ENCODE assay signal across 1 cellular context in genomic region chr22:42443240-42444059, GRCh38.
TF ChIP-seq lines count a peak whose summit lies in the region.

No MANE protein-coding gene starts in this region.

TF ChIP-seq in H1, 55 proteins besides CTCF, POLR2A, EP300 and RAD21:
- TF ChIP-seq, protein P1, sequence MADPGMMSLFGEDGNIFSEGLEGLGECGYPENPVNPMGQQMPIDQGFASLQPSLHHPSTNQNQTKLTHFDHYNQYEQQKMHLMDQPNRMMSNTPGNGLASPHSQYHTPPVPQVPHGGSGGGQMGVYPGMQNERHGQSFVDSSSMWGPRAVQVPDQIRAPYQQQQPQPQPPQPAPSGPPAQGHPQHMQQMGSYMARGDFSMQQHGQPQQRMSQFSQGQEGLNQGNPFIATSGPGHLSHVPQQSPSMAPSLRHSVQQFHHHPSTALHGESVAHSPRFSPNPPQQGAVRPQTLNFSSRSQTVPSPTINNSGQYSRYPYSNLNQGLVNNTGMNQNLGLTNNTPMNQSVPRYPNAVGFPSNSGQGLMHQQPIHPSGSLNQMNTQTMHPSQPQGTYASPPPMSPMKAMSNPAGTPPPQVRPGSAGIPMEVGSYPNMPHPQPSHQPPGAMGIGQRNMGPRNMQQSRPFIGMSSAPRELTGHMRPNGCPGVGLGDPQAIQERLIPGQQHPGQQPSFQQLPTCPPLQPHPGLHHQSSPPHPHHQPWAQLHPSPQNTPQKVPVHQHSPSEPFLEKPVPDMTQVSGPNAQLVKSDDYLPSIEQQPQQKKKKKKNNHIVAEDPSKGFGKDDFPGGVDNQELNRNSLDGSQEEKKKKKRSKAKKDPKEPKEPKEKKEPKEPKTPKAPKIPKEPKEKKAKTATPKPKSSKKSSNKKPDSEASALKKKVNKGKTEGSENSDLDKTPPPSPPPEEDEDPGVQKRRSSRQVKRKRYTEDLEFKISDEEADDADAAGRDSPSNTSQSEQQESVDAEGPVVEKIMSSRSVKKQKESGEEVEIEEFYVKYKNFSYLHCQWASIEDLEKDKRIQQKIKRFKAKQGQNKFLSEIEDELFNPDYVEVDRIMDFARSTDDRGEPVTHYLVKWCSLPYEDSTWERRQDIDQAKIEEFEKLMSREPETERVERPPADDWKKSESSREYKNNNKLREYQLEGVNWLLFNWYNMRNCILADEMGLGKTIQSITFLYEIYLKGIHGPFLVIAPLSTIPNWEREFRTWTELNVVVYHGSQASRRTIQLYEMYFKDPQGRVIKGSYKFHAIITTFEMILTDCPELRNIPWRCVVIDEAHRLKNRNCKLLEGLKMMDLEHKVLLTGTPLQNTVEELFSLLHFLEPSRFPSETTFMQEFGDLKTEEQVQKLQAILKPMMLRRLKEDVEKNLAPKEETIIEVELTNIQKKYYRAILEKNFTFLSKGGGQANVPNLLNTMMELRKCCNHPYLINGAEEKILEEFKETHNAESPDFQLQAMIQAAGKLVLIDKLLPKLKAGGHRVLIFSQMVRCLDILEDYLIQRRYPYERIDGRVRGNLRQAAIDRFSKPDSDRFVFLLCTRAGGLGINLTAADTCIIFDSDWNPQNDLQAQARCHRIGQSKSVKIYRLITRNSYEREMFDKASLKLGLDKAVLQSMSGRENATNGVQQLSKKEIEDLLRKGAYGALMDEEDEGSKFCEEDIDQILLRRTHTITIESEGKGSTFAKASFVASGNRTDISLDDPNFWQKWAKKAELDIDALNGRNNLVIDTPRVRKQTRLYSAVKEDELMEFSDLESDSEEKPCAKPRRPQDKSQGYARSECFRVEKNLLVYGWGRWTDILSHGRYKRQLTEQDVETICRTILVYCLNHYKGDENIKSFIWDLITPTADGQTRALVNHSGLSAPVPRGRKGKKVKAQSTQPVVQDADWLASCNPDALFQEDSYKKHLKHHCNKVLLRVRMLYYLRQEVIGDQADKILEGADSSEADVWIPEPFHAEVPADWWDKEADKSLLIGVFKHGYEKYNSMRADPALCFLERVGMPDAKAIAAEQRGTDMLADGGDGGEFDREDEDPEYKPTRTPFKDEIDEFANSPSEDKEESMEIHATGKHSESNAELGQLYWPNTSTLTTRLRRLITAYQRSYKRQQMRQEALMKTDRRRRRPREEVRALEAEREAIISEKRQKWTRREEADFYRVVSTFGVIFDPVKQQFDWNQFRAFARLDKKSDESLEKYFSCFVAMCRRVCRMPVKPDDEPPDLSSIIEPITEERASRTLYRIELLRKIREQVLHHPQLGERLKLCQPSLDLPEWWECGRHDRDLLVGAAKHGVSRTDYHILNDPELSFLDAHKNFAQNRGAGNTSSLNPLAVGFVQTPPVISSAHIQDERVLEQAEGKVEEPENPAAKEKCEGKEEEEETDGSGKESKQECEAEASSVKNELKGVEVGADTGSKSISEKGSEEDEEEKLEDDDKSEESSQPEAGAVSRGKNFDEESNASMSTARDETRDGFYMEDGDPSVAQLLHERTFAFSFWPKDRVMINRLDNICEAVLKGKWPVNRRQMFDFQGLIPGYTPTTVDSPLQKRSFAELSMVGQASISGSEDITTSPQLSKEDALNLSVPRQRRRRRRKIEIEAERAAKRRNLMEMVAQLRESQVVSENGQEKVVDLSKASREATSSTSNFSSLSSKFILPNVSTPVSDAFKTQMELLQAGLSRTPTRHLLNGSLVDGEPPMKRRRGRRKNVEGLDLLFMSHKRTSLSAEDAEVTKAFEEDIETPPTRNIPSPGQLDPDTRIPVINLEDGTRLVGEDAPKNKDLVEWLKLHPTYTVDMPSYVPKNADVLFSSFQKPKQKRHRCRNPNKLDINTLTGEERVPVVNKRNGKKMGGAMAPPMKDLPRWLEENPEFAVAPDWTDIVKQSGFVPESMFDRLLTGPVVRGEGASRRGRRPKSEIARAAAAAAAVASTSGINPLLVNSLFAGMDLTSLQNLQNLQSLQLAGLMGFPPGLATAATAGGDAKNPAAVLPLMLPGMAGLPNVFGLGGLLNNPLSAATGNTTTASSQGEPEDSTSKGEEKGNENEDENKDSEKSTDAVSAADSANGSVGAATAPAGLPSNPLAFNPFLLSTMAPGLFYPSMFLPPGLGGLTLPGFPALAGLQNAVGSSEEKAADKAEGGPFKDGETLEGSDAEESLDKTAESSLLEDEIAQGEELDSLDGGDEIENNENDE (IDR thresholded peaks at IDR 0.05; ENCODE audit: insufficient replicate concordance, low read length): no peak
- TF ChIP-seq BACH1 (IDR thresholded peaks at IDR 0.05; ENCODE audit: low read length) (no peak), SIN3A (conservative IDR thresholded peaks at IDR 0.05 in 1 of 2, IDR thresholded peaks at IDR 0.05 in 1 of 2; ENCODE audit: low read depth in 1 of 2, low read length in 2 of 2) (no peak), SIRT6 (IDR thresholded peaks at IDR 0.05; ENCODE audit: low read length) (no peak), RFX5 (IDR thresholded peaks at IDR 0.05; ENCODE audit: borderline replicate concordance, low read depth, low read length) (no peak), NANOG (IDR thresholded peaks at IDR 0.05; ENCODE audit: insufficient read depth, low read depth, low read length, poor library complexity, severe bottlenecking) (no peak), FOSL1 (IDR thresholded peaks at IDR 0.05; ENCODE audit: insufficient read depth, low read depth, low read length) (no peak), KDM1A (IDR thresholded peaks at IDR 0.05; ENCODE audit: borderline replicate concordance, low read length) (no peak), CBX8 (IDR thresholded peaks at IDR 0.05; ENCODE audit: borderline replicate concordance, low read depth, low read length) (no peak), KDM5A (IDR thresholded peaks at IDR 0.05; ENCODE audit: low read length) (no peak), RNF2 (IDR thresholded peaks at IDR 0.05; ENCODE audit: borderline replicate concordance, low read depth, low read length, missing control alignments, poor library complexity, severe bottlenecking) (no peak), ZNF274 (IDR thresholded peaks at IDR 0.05; ENCODE audit: borderline replicate concordance, extremely low read depth, low read length) (no peak), PHF8 (conservative IDR thresholded peaks at IDR 0.05; ENCODE audit: low read depth, low read length) (no peak), HDAC2 (IDR thresholded peaks at IDR 0.05; ENCODE audit: borderline replicate concordance in 1 of 2, low read depth in 2 of 2, low read length in 2 of 2) (no peak), EGR1 (IDR thresholded peaks at IDR 0.05; ENCODE audit: borderline replicate concordance, low read depth, low read length) (no peak), BRCA1 (IDR thresholded peaks at IDR 0.05; ENCODE audit: low read depth, low read length) (no peak), RBBP5 (IDR thresholded peaks at IDR 0.05; ENCODE audit: borderline replicate concordance, low read depth, low read length) (no peak), TAF1 (IDR thresholded peaks at IDR 0.05; ENCODE audit: low read depth, low read length) (no peak), TBP (IDR thresholded peaks at IDR 0.05; ENCODE audit: low read depth, low read length) (no peak), JUN (IDR thresholded peaks at IDR 0.05; ENCODE audit: low read depth, low read length) (no peak)
